1 cellular context compared by ENCODE assay signal in the genomic region with DNA sequence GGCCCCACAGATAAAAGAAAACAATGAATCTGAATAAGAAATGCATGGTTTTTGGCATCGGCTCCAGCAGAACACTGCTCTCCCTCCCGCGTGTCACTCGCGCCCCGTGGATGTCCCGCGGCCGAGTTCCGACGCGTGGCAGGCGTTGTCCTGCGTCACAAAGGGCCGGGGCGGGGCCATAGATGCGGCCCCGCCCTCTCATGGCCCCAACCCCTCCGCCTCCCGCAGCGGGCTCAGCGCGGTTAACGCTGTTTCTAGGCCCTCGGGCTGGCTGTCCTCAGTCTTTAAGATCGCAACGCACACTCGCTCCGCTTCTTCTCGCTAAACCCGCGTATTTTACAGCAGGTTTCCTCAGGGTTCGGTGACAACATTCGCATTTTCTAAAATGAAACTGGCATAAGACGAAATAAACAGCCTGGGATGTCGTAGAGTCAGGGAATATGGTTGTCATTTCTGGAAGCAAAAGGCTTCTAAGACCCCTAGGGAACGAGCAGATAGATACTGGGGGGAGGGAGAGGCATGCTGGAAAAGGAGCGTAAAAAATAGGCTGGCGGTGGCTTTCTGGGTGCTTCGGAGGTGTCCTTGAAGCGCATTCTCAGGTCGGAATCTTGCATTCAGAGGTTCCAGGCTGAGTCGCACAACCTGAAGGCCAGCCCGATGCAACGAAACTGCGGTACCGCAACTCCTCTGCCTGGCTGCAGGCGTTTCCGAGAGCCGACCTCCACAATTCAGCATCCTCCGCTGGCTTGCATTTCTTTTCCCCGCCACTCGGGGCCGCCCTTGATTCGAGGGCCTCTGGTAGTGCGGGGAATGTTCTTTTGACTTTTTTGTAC.
TF ChIP-seq lines count a peak whose summit lies in the region.

A gene with protein sequence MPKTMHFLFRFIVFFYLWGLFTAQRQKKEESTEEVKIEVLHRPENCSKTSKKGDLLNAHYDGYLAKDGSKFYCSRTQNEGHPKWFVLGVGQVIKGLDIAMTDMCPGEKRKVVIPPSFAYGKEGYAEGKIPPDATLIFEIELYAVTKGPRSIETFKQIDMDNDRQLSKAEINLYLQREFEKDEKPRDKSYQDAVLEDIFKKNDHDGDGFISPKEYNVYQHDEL (minus strand): TSS at position 159 of the 833 bp plus-strand sequence. CDS start 101 bp downstream, at position 58.

TF ChIP-seq in K562, 482 proteins besides CTCF, POLR2A, EP300 and RAD21 (continued from another document and continues in another):
- TF ChIP-seq, protein P1, sequence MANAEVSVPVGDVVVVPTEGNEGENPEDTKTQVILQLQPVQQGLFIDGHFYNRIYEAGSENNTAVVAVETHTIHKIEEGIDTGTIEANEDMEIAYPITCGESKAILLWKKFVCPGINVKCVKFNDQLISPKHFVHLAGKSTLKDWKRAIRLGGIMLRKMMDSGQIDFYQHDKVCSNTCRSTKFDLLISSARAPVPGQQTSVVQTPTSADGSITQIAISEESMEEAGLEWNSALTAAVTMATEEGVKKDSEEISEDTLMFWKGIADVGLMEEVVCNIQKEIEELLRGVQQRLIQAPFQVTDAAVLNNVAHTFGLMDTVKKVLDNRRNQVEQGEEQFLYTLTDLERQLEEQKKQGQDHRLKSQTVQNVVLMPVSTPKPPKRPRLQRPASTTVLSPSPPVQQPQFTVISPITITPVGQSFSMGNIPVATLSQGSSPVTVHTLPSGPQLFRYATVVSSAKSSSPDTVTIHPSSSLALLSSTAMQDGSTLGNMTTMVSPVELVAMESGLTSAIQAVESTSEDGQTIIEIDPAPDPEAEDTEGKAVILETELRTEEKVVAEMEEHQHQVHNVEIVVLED (CRISPR knock-in tag; IDR thresholded peaks at IDR 0.05): no peak
- TF ChIP-seq POLR2G (IDR thresholded peaks at IDR 0.05; ENCODE audit: low read depth, low read length) (peak; percentile 91), EHMT2 (IDR thresholded peaks at IDR 0.05) (no peak), ZNF764 (CRISPR knock-in tag; IDR thresholded peaks at IDR 0.05; ENCODE audit: low read depth) (no peak), ZKSCAN3 (CRISPR knock-in tag; IDR thresholded peaks at IDR 0.05) (no peak), TBL1XR1 (IDR thresholded peaks at IDR 0.05; ENCODE audit: low read length in 2 of 2) (peak in 1 of 2 experiments; percentile 63; a peak in 2 of 4 replicates), GABPB1 (CRISPR knock-in tag; IDR thresholded peaks at IDR 0.05) (peak; percentile 32; the same call in 1 of the 2 replicates), JUND (IDR thresholded peaks at IDR 0.05; ENCODE audit: borderline replicate concordance, low read depth, low read length) (peak; percentile 55; the same call in 1 of the 2 replicates), JUND (tag; IDR thresholded peaks at IDR 0.05; ENCODE audit: borderline replicate concordance, low read depth, low read length) (peak; percentile 12; the same call in 1 of the 3 replicates), RUNX1 (IDR thresholded peaks at IDR 0.05; ENCODE audit: low read depth) (peak; percentile 56; the same call in 1 of the 2 replicates), ZNF77 (CRISPR knock-in tag; IDR thresholded peaks at IDR 0.05) (no peak), TEAD2 (tag; IDR thresholded peaks at IDR 0.05) (0 out of 2 replicates have a peak, but pooled peaks have one; percentile 36), HNRNPH1 (optimal IDR thresholded peaks at IDR 0.05; ENCODE audit: low read depth, low read length) (no peak), KLF1 (tag; IDR thresholded peaks at IDR 0.05) (no peak), ZNF184 (CRISPR knock-in tag; IDR thresholded peaks at IDR 0.05) (no peak), MAZ (CRISPR knock-in tag; conservative IDR thresholded peaks at IDR 0.05 in 1 of 2, IDR thresholded peaks at IDR 0.05 in 1 of 2) (peak; percentile 67 to 84), SMAD1 (IDR thresholded peaks at IDR 0.05; ENCODE audit: low read depth, low read length, partially characterized antibody) (peak; percentile 47), ZNF431 (CRISPR knock-in tag; IDR thresholded peaks at IDR 0.05) (peak; percentile 38; the same call in 1 of the 2 replicates), OTX1 (CRISPR knock-in tag; IDR thresholded peaks at IDR 0.05) (peak; percentile 43; the same call in 1 of the 2 replicates), SMC3 (conservative IDR thresholded peaks at IDR 0.05; ENCODE audit: insufficient read depth, low read depth, low read length) (peak; percentile 51; the same call in 1 of the 2 replicates), ZNF253 (CRISPR knock-in tag; conservative IDR thresholded peaks at IDR 0.05) (no peak), RB1 (IDR thresholded peaks at IDR 0.05; ENCODE audit: low read depth) (peak; percentile 76), ZFX (CRISPR knock-in tag; IDR thresholded peaks at IDR 0.05) (peak; percentile 92), MTA2 (IDR thresholded peaks at IDR 0.05; ENCODE audit: low read depth) (0 out of 2 replicates have a peak, but pooled peaks have one; percentile 4), DPF2 (IDR thresholded peaks at IDR 0.05) (peak; percentile 41), STAG1 (CRISPR knock-in tag; IDR thresholded peaks at IDR 0.05; ENCODE audit: borderline replicate concordance) (no peak), ZNF12 (CRISPR knock-in tag; IDR thresholded peaks at IDR 0.05) (0 out of 2 replicates have a peak, but pooled peaks have one; percentile 62), KAT7 (CRISPR knock-in tag; IDR thresholded peaks at IDR 0.05; ENCODE audit: borderline replicate concordance) (0 out of 2 replicates have a peak, but pooled peaks have one; percentile 59), ATF7 (IDR thresholded peaks at IDR 0.05) (peak; percentile 48; the same call in 1 of the 2 replicates), ELF4 (CRISPR knock-in tag; IDR thresholded peaks at IDR 0.05) (peak; percentile 67; the same call in 1 of the 2 replicates)
- TF ChIP-seq, protein P2, sequence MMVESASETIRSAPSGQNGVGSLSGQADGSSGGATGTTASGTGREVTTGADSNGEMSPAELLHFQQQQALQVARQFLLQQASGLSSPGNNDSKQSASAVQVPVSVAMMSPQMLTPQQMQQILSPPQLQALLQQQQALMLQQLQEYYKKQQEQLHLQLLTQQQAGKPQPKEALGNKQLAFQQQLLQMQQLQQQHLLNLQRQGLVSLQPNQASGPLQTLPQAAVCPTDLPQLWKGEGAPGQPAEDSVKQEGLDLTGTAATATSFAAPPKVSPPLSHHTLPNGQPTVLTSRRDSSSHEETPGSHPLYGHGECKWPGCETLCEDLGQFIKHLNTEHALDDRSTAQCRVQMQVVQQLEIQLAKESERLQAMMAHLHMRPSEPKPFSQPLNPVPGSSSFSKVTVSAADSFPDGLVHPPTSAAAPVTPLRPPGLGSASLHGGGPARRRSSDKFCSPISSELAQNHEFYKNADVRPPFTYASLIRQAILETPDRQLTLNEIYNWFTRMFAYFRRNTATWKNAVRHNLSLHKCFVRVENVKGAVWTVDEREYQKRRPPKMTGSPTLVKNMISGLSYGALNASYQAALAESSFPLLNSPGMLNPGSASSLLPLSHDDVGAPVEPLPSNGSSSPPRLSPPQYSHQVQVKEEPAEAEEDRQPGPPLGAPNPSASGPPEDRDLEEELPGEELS (CRISPR knock-in tag; IDR thresholded peaks at IDR 0.05; ENCODE audit: borderline replicate concordance): 0 out of 2 replicates have a peak, but pooled peaks have one; percentile 37
- TF ChIP-seq, protein P3, sequence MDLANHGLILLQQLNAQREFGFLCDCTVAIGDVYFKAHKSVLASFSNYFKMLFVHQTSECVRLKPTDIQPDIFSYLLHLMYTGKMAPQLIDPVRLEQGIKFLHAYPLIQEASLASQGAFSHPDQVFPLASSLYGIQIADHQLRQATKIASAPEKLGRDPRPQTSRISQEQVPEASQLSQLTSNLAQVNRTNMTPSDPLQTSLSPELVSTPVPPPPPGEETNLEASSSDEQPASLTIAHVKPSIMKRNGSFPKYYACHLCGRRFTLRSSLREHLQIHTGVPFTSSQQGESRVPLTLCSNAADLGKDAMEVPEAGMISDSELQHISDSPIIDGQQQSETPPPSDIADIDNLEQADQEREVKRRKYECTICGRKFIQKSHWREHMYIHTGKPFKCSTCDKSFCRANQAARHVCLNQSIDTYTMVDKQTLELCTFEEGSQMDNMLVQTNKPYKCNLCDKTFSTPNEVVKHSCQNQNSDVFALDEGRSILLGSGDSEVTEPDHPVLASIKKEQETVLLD (IDR thresholded peaks at IDR 0.05): 0 out of 2 replicates have a peak, but pooled peaks have one; percentile 27
- TF ChIP-seq, protein P4, sequence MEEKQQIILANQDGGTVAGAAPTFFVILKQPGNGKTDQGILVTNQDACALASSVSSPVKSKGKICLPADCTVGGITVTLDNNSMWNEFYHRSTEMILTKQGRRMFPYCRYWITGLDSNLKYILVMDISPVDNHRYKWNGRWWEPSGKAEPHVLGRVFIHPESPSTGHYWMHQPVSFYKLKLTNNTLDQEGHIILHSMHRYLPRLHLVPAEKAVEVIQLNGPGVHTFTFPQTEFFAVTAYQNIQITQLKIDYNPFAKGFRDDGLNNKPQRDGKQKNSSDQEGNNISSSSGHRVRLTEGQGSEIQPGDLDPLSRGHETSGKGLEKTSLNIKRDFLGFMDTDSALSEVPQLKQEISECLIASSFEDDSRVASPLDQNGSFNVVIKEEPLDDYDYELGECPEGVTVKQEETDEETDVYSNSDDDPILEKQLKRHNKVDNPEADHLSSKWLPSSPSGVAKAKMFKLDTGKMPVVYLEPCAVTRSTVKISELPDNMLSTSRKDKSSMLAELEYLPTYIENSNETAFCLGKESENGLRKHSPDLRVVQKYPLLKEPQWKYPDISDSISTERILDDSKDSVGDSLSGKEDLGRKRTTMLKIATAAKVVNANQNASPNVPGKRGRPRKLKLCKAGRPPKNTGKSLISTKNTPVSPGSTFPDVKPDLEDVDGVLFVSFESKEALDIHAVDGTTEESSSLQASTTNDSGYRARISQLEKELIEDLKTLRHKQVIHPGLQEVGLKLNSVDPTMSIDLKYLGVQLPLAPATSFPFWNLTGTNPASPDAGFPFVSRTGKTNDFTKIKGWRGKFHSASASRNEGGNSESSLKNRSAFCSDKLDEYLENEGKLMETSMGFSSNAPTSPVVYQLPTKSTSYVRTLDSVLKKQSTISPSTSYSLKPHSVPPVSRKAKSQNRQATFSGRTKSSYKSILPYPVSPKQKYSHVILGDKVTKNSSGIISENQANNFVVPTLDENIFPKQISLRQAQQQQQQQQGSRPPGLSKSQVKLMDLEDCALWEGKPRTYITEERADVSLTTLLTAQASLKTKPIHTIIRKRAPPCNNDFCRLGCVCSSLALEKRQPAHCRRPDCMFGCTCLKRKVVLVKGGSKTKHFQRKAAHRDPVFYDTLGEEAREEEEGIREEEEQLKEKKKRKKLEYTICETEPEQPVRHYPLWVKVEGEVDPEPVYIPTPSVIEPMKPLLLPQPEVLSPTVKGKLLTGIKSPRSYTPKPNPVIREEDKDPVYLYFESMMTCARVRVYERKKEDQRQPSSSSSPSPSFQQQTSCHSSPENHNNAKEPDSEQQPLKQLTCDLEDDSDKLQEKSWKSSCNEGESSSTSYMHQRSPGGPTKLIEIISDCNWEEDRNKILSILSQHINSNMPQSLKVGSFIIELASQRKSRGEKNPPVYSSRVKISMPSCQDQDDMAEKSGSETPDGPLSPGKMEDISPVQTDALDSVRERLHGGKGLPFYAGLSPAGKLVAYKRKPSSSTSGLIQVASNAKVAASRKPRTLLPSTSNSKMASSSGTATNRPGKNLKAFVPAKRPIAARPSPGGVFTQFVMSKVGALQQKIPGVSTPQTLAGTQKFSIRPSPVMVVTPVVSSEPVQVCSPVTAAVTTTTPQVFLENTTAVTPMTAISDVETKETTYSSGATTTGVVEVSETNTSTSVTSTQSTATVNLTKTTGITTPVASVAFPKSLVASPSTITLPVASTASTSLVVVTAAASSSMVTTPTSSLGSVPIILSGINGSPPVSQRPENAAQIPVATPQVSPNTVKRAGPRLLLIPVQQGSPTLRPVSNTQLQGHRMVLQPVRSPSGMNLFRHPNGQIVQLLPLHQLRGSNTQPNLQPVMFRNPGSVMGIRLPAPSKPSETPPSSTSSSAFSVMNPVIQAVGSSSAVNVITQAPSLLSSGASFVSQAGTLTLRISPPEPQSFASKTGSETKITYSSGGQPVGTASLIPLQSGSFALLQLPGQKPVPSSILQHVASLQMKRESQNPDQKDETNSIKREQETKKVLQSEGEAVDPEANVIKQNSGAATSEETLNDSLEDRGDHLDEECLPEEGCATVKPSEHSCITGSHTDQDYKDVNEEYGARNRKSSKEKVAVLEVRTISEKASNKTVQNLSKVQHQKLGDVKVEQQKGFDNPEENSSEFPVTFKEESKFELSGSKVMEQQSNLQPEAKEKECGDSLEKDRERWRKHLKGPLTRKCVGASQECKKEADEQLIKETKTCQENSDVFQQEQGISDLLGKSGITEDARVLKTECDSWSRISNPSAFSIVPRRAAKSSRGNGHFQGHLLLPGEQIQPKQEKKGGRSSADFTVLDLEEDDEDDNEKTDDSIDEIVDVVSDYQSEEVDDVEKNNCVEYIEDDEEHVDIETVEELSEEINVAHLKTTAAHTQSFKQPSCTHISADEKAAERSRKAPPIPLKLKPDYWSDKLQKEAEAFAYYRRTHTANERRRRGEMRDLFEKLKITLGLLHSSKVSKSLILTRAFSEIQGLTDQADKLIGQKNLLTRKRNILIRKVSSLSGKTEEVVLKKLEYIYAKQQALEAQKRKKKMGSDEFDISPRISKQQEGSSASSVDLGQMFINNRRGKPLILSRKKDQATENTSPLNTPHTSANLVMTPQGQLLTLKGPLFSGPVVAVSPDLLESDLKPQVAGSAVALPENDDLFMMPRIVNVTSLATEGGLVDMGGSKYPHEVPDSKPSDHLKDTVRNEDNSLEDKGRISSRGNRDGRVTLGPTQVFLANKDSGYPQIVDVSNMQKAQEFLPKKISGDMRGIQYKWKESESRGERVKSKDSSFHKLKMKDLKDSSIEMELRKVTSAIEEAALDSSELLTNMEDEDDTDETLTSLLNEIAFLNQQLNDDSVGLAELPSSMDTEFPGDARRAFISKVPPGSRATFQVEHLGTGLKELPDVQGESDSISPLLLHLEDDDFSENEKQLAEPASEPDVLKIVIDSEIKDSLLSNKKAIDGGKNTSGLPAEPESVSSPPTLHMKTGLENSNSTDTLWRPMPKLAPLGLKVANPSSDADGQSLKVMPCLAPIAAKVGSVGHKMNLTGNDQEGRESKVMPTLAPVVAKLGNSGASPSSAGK (IDR thresholded peaks at IDR 0.05): peak; percentile 90
- TF ChIP-seq, protein P5, sequence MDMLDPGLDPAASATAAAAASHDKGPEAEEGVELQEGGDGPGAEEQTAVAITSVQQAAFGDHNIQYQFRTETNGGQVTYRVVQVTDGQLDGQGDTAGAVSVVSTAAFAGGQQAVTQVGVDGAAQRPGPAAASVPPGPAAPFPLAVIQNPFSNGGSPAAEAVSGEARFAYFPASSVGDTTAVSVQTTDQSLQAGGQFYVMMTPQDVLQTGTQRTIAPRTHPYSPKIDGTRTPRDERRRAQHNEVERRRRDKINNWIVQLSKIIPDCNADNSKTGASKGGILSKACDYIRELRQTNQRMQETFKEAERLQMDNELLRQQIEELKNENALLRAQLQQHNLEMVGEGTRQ (CRISPR knock-in tag; IDR thresholded peaks at IDR 0.05): no peak
- TF ChIP-seq, protein P6, sequence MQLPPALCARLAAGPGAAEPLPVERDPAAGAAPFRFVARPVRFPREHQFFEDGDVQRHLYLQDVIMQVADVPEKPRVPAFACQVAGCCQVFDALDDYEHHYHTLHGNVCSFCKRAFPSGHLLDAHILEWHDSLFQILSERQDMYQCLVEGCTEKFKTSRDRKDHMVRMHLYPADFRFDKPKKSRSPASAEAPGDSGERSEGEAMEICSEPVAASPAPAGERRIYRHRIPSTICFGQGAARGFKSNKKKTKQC (CRISPR knock-in tag; IDR thresholded peaks at IDR 0.05): peak; percentile 60
- TF ChIP-seq, protein P7, sequence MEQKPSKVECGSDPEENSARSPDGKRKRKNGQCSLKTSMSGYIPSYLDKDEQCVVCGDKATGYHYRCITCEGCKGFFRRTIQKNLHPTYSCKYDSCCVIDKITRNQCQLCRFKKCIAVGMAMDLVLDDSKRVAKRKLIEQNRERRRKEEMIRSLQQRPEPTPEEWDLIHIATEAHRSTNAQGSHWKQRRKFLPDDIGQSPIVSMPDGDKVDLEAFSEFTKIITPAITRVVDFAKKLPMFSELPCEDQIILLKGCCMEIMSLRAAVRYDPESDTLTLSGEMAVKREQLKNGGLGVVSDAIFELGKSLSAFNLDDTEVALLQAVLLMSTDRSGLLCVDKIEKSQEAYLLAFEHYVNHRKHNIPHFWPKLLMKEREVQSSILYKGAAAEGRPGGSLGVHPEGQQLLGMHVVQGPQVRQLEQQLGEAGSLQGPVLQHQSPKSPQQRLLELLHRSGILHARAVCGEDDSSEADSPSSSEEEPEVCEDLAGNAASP (IDR thresholded peaks at IDR 0.05): no peak
